16 cellular contexts compared by ENCODE assay signal in the genomic region with DNA sequence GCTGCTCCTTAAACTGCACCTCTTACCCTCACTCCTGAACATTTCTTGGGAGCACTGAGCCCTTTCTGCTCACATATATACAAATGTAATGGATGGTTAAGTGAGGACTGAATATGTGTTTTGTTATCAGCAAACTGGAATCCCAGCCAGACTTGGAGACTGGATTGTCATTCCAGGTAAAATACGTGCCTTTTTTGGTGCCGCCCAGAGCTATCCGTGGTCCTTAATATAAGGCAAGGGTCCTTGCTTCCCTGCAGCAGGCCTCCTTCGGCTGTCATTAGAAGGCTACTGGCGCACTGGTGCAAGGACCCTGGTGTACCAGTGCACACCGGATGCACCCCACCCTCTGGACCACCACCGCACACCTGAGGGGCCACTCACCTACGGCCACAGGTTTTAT. TPM values are rescaled to one million over a fixed set of nuclear protein-coding genes. Genes with fewer than 3 reads are reported as not detected.
DNase-seq lines count a peak whose midpoint lies in the region; ATAC-seq and TF ChIP-seq lines count a peak whose summit lies in the region.
"Had no signal": no experiment of that assay in that cellular context is flagged by ENCODE, and none has a peak within 500 bp of the region (broad histone marks: within the 10 kb centered on the region; RNA-seq: fewer than 3 reads in every experiment).

No MANE protein-coding gene starts in this region.

- TF ChIP-seq CTCF in SK-N-SH (IDR thresholded peaks at IDR 0.05) (no peak), hepatocyte (IDR thresholded peaks at IDR 0.05; ENCODE audit: poor library complexity) (no peak), parathyroid adenoma (IDR thresholded peaks at IDR 0.05) (no peak), gastrocnemius medialis (IDR thresholded peaks at IDR 0.05 in 4 of 5, conservative IDR thresholded peaks at IDR 0.05 in 1 of 5) (no peak)

- TF ChIP-seq RAD21 in SK-N-SH (IDR thresholded peaks at IDR 0.05; ENCODE audit: low read length), result no peak

- WGBS in SK-N-SH (ENCODE audit: low lambda C conversion rate), result 61% methylated on average over 8 of the region's 8 CpGs
- WGBS in HUES64, result 19% methylated on average over 7 of the region's 8 CpGs
- 23% methylated on average over 8 of the region's 8 CpGs for WGBS in hepatocyte (ENCODE audit: low lambda C conversion rate, missing lambda C conversion rate)
- WGBS in aorta, 2 donors, result 8 to 11% methylated on average over 8 of the region's 8 CpGs

- TF ChIP-seq POLR2A in gastrocnemius medialis (IDR thresholded peaks at IDR 0.05), result no peak

- H3K9me2 ChIP-seq in SK-N-SH, result no peaks in the 10 kb centered on the region
- H3K9me2 ChIP-seq in hepatocyte (replicated peaks; ENCODE audit: insufficient read depth), result no peaks in the 10 kb centered on the region

- POLR2A ChIA-PET in SK-N-SH (lab: Yijun Ruan, JAX), result no interaction called here

- no peak overlapping the region for H3K4me2 ChIP-seq in SK-N-SH
- peak overlapping the region; percentile 87 for H3K4me2 ChIP-seq in hepatocyte
- no peak overlapping the region for H3K4me2 ChIP-seq in parathyroid adenoma (ENCODE audit: low read length)

- H3K36me3 ChIP-seq in SK-N-SH (replicated peaks in 1 of 2; ENCODE audit: control insufficient read depth in 1 of 2, insufficient read depth in 2 of 2, low read length in 1 of 2) (no peaks in the 10 kb centered on the region), HUES64 (ENCODE audit: insufficient read depth, low read length) (0 out of 2 replicates have a peak, but pooled peaks cover 9% of the 10 kb centered on the region), hepatocyte (replicated peaks; ENCODE audit: insufficient read depth, low read depth) (no peaks in the 10 kb centered on the region), parathyroid adenoma (ENCODE audit: control insufficient read depth, insufficient read depth, low read length) (no peaks in the 10 kb centered on the region), gastrocnemius medialis (no peaks in the 10 kb centered on the region), aorta (ENCODE audit: control insufficient read depth in 1 of 2, insufficient read depth in 2 of 2, low read length in 1 of 2) (no peaks in the 10 kb centered on the region)
- H3K36me3 ChIP-seq: gastroesophageal sphincter, thoracic aorta had no signal

- H3K27ac ChIP-seq in SK-N-SH (ENCODE audit: low read depth in 2 of 2, low read length in 1 of 2) (peak overlapping the region in 1 of 2 experiments; percentile 67; a peak in 2 of 4 replicates), HUES64 (ENCODE audit: low read depth, low read length) (no peak overlapping the region; the same call in 1 of the 2 replicates), hepatocyte (no peak overlapping the region), parathyroid adenoma (no peak overlapping the region), gastrocnemius medialis (no peak overlapping the region), aorta (ENCODE audit: low read depth in 1 of 2, low read length in 2 of 2) (no peak overlapping the region)
- H3K27ac ChIP-seq: gastroesophageal sphincter, thoracic aorta had no signal

- H2AFZ ChIP-seq in SK-N-SH (ENCODE audit: low read depth), result no peak overlapping the region
- H2AFZ ChIP-seq in hepatocyte, result no peak overlapping the region
- H2AFZ ChIP-seq in parathyroid adenoma, result peak overlapping the region; percentile 46

- H3K27me3 ChIP-seq in SK-N-SH (ENCODE audit: insufficient read depth) (no peaks in the 10 kb centered on the region), HUES64 (ENCODE audit: insufficient read depth, low read length) (no peaks in the 10 kb centered on the region), hepatocyte (peaks cover 55% of the 10 kb centered on the region), parathyroid adenoma (ENCODE audit: control insufficient read depth, insufficient read depth, low read length) (no peaks in the 10 kb centered on the region), gastrocnemius medialis (peaks cover 20 to 45% (median 23%) of the 10 kb centered on the region in 3 donors), aorta (ENCODE audit: control insufficient read depth in 1 of 2, insufficient read depth in 2 of 2, low read length in 1 of 2) (peaks cover 0 to 2% of the 10 kb centered on the region in 2 donors)

- H3K4me1 ChIP-seq in SK-N-SH (ENCODE audit: control insufficient read depth in 1 of 2, insufficient read depth in 2 of 2, low read depth in 1 of 2, low read length in 1 of 2) (peaks cover 0 to 2% of the 10 kb centered on the region in 2 experiments; a peak in 2 of 4 replicates), HUES64 (ENCODE audit: insufficient read depth, low read length) (peaks cover 31% of the 10 kb centered on the region), hepatocyte (ENCODE audit: insufficient read depth) (no peaks in the 10 kb centered on the region), parathyroid adenoma (no peaks in the 10 kb centered on the region), gastrocnemius medialis (no peaks in the 10 kb centered on the region), aorta (ENCODE audit: control insufficient read depth in 1 of 2, insufficient read depth in 2 of 2, low read length in 2 of 2) (no peaks in the 10 kb centered on the region)

- no peaks in the 10 kb centered on the region for H3F3A ChIP-seq in SK-N-SH (replicated peaks; ENCODE audit: insufficient read depth)

- H3K79me2 ChIP-seq in SK-N-SH (ENCODE audit: insufficient read depth) (no peaks in the 10 kb centered on the region), hepatocyte (no peaks in the 10 kb centered on the region), parathyroid adenoma (no peaks in the 10 kb centered on the region)

- H3K4me3 ChIP-seq in SK-N-SH (ENCODE audit: low read depth in 2 of 2, low read length in 1 of 2) (no peak overlapping the region; a peak in 1 of 4 replicates), HUES64 (ENCODE audit: low read length) (peak overlapping the region; percentile 67), hepatocyte (no peak overlapping the region), parathyroid adenoma (ENCODE audit: low read depth, low read length) (no peak overlapping the region), gastrocnemius medialis (no peak overlapping the region), aorta (ENCODE audit: low read length in 2 of 2) (peak overlapping the region in 1 of 2 donors; percentile 80)

- no peak for DNase-seq in SK-N-SH
- DNase-seq in hepatocyte (ENCODE audit: low spot score), result peak; percentile 17
- DNase-seq in gastrocnemius medialis, result no peak
- no peak for DNase-seq in stimulated activated naive CD4-positive, alpha-beta T cell treated with Interleukin-2 at 50 U/mL for 16 hours (lab: John Stamatoyannopoulos, UW)
- DNase-seq in aorta, result no peak
- DNase-seq: ACHN; activated CD4-positive, alpha-beta T cell treated with anti-CD3 and anti-CD28 coated beads, Interleukin-2, amount 50 U/mL, for 48 hours; DMS53; HCEC 1CT; T-cell had no signal

- no peaks in the 10 kb centered on the region for H4K20me1 ChIP-seq in SK-N-SH (ENCODE audit: insufficient read depth)
- no peaks in the 10 kb centered on the region for H4K20me1 ChIP-seq in hepatocyte (ENCODE audit: insufficient read depth, poor library complexity, severe bottlenecking)

- CTCF ChIA-PET in SK-N-SH (lab: Yijun Ruan, JAX), result interaction anchor here (0.9 to 1.4 kb wide), 2 partner anchors 13 to 14 kb away, joined by 3 read pairs; no protein-coding TSS in a partner anchor

- ATAC-seq in SK-N-SH treated with all-trans-retinoic acid at 6 μM for 48 hours, result no peak
- no peak for ATAC-seq in gastrocnemius medialis
- ATAC-seq in aorta (ENCODE audit: low FRiP score), result no peak
- ATAC-seq: T-cell had no signal

- TF ChIP-seq EP300 in SK-N-SH (IDR thresholded peaks at IDR 0.05; ENCODE audit: borderline replicate concordance in 1 of 2, low read depth in 1 of 2, low read length in 1 of 2), result no peak

- H3K9ac ChIP-seq in SK-N-SH (no peak overlapping the region), HUES64 (ENCODE audit: low read depth, low read length) (peak overlapping the region; percentile 5; the same call in 1 of the 2 replicates), parathyroid adenoma (no peak overlapping the region)

- H3K9me3 ChIP-seq in SK-N-SH (no peaks in the 10 kb centered on the region), HUES64 (ENCODE audit: insufficient read depth, low read depth, low read length) (no peaks in the 10 kb centered on the region), hepatocyte (ENCODE audit: low read depth) (no peaks in the 10 kb centered on the region), parathyroid adenoma (ENCODE audit: control insufficient read depth, low read length) (no peaks in the 10 kb centered on the region), gastrocnemius medialis (no peaks in the 10 kb centered on the region), aorta (ENCODE audit: control insufficient read depth, low read length) (peaks cover 2% of the 10 kb centered on the region)
- H3K9me3 ChIP-seq: gastroesophageal sphincter, thoracic aorta had no signal

- in situ Hi-C loops in gastrocnemius medialis (cut with MboI; ENCODE audit: low sequenced_read_pairs in 4 of 4), result no loop called here

- intact Hi-C loops in gastrocnemius medialis (cut with DNase I; ENCODE audit: low total_unique reads), result no loop called here
- intact Hi-C loops in aorta (cut with DNase I), result no loop called here

TF ChIP-seq in SK-N-SH treated with all-trans-retinoic acid at 6 μM for 48 hours, 23 proteins besides CTCF, POLR2A, EP300 and RAD21 (continues in another document):
- TF ChIP-seq ESRRG (CRISPR knock-in tag; IDR thresholded peaks at IDR 0.05), result no peak
- TF ChIP-seq OSR1 (CRISPR knock-in tag; IDR thresholded peaks at IDR 0.05), result no peak
- no peak for TF ChIP-seq ISL1 (CRISPR knock-in tag; IDR thresholded peaks at IDR 0.05)
- no peak for TF ChIP-seq PATZ1 (CRISPR knock-in tag; IDR thresholded peaks at IDR 0.05; ENCODE audit: borderline replicate concordance)

RNA-seq across cellular contexts. Expression of gene GABRB3, which starts 1.1 kb away (rescaled TPM):
- polyA plus RNA-seq in SK-N-SH (2012; rRNA removed) (0.10 and 0.75 TPM in 2 replicates), hepatocyte (1.3 and 1.8 TPM in 2 replicates), aorta (under 1 TPM; 0.50 to 0.79 TPM)
- polyA plus RNA-seq in SK-N-SH (2012; cell fraction: cytosol; rRNA removed), result 0.51 and 0.79 TPM in 2 replicates
- polyA plus RNA-seq in SK-N-SH (2012; cell fraction: nucleus; rRNA removed), result 0.19 and 0.28 TPM in 2 replicates
- 98.5 TPM for polyA plus RNA-seq in HUES64 (2013, experiment 1 of 2)
- polyA plus RNA-seq in HUES64 (2013, experiment 2 of 2), result 81.1 TPM
- total RNA-seq in hepatocyte (1.8 and 3.4 TPM in 2 replicates), gastrocnemius medialis (under 1 TPM; 0.23 to 0.91 (median 0.35) TPM), aorta (1 to 10 TPM; 1.0 to 1.1 TPM)
- polyA plus RNA-seq: IgD-negative memory B cell had no signal
